27 cellular contexts compared by ENCODE assay signal in the genomic region with DNA sequence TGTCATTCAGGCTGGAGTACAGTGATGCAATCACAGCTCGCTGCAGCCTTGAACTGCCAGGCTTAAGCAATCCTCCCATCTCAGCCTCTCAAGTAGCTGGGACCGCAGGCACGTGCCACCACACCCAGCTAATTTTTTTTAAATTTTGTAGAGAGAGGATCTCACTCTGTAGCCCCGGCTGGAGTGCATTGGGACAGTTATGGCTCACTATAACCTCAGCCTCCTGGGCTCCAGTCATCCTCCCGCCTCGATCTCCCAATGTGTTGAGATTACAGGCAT.
DNase-seq lines count a peak whose midpoint lies in the region; ATAC-seq and TF ChIP-seq lines count a peak whose summit lies in the region.
"Had no signal": no experiment of that assay in that cellular context is flagged by ENCODE, and none has a peak within 500 bp of the region (broad histone marks: within the 10 kb centered on the region; RNA-seq: fewer than 3 reads in every experiment).

No MANE protein-coding gene starts in this region.

- TF ChIP-seq CTCF in fibroblast of pulmonary artery (IDR thresholded peaks at IDR 0.05; ENCODE audit: low read length, missing control alignments): no peak
- TF ChIP-seq CTCF in type B pancreatic cell (conservative IDR thresholded peaks at IDR 0.05): no peak
- no peak for TF ChIP-seq CTCF in BE2C (IDR thresholded peaks at IDR 0.05; ENCODE audit: low read depth, low read length)

- WGBS in aorta, 2 donors: 94 to 96% methylated on average over 6 of the region's 6 CpGs

- H3K4me1 ChIP-seq in aorta (ENCODE audit: control insufficient read depth in 1 of 2, insufficient read depth in 2 of 2, low read length in 2 of 2) (no peaks in the 10 kb centered on the region), BE2C (no peaks in the 10 kb centered on the region)
- H3K4me1 ChIP-seq: uterus had no signal

- H3K27me3 Mint-ChIP-seq in type B pancreatic cell: no peaks in the 10 kb centered on the region
- H3K27me3 Mint-ChIP-seq: activated CD4-positive, alpha-beta memory T cell treated with anti-CD3 and anti-CD28 coated beads for 36 hours; activated naive CD4-positive, alpha-beta T cell treated with anti-CD3 and anti-CD28 coated beads, Interleukin-2, amount 10 ng/mL, durations not matched to agents 7 days and 5 days; T-helper 17 cell had no signal

- ATAC-seq in Right ventricle myocardium inferior: no peak
- ATAC-seq in left cardiac atrium: no peak
- ATAC-seq in aorta (ENCODE audit: low FRiP score): no peak
- ATAC-seq: CD8-positive, alpha-beta T cell; GM12878; heart right ventricle; stimulated activated naive CD8-positive, alpha-beta T cell treated with anti-CD3 and anti-CD28 coated beads, Interleukin-15, Interleukin-2, amounts not matched to agents 100 U/mL and 50 U/mL, for 24 hours; T-helper 17 cell had no signal

- no peaks in the 10 kb centered on the region for H3K9me3 Mint-ChIP-seq in type B pancreatic cell
- H3K9me3 Mint-ChIP-seq: activated CD4-positive, alpha-beta memory T cell treated with anti-CD3 and anti-CD28 coated beads for 36 hours; activated naive CD4-positive, alpha-beta T cell treated with anti-CD3 and anti-CD28 coated beads, Interleukin-2, amount 10 ng/mL, durations not matched to agents 7 days and 5 days; CD8-positive, alpha-beta T cell; H9; natural killer cell had no signal

- H3K36me3 Mint-ChIP-seq in type B pancreatic cell: peaks cover 10% of the 10 kb centered on the region

- H3K4me3 ChIP-seq in fibroblast of pulmonary artery (replicated peaks; ENCODE audit: low read depth, low read length) (no peak overlapping the region), aorta (ENCODE audit: low read length in 2 of 2) (no peak overlapping the region), BE2C (ENCODE audit: low read depth, low read length) (no peak overlapping the region)
- H3K4me3 ChIP-seq: esophagus muscularis mucosa, GM12878, heart right ventricle, thoracic aorta, uterus had no signal

- H3K27ac ChIP-seq in aorta (ENCODE audit: low read depth in 1 of 2, low read length in 2 of 2): no peak overlapping the region
- H3K27ac ChIP-seq: brain microvascular endothelial cell, esophagus muscularis mucosa, heart right ventricle, thoracic aorta, uterus had no signal

- no peaks in the 10 kb centered on the region for H3K4me1 Mint-ChIP-seq in type B pancreatic cell (ENCODE audit: unreplicated experiment)
- H3K4me1 Mint-ChIP-seq: H9, natural killer cell, T-helper 17 cell had no signal

- no peak overlapping the region for H3K27ac Mint-ChIP-seq in type B pancreatic cell
- H3K27ac Mint-ChIP-seq: activated CD4-positive, alpha-beta memory T cell treated with anti-CD3 and anti-CD28 coated beads for 36 hours; activated naive CD4-positive, alpha-beta T cell treated with anti-CD3 and anti-CD28 coated beads, Interleukin-2, amount 10 ng/mL, durations not matched to agents 7 days and 5 days; CD8-positive, alpha-beta T cell; natural killer cell; T-helper 17 cell had no signal

- H3K9me3 ChIP-seq in aorta (ENCODE audit: control insufficient read depth, low read length) (no peaks in the 10 kb centered on the region), BE2C (no peaks in the 10 kb centered on the region)
- H3K9me3 ChIP-seq: esophagus muscularis mucosa, heart right ventricle, thoracic aorta, uterus had no signal

- DNase-seq in Right ventricle myocardium inferior (ENCODE audit: missing footprints) (peak; percentile 71), left cardiac atrium (no peak), NOMO-1 treated with dmso at 0.1 percent for 144 hours (lab: John Stamatoyannopoulos, UW; ENCODE audit: unreplicated experiment) (peak; percentile 18), fibroblast of pulmonary artery (ENCODE audit: low read depth) (peak; percentile 22), type B pancreatic cell (ENCODE audit: extremely low spot score, unreplicated experiment) (peak; percentile 11), aorta (no peak), BE2C (no peak), DMS 273 treated with DMSO at 0.1 percent for 48 hours (lab: John Stamatoyannopoulos, UW) (no peak)
- DNase-seq: activated CD4-positive, alpha-beta memory T cell treated with anti-CD3 and anti-CD28 coated beads for 36 hours; activated CD4-positive, CD25-positive, alpha-beta regulatory T cell treated with anti-CD3 and anti-CD28 coated beads, Interleukin-2, amount 50 U/mL, for 72 hours; activated naive CD4-positive, alpha-beta T cell treated with anti-CD3 and anti-CD28 coated beads, Interleukin-2, amount 10 ng/mL, durations not matched to agents 7 days and 5 days; amniotic stem cell; brain microvascular endothelial cell; CD8-positive, alpha-beta T cell; foreskin melanocyte; H9; heart right ventricle; natural killer cell; NCI-H146; NCI-H345; small intestine; stimulated activated naive CD8-positive, alpha-beta T cell treated with anti-CD3 and anti-CD28 coated beads, Interleukin-15, Interleukin-2, amounts not matched to agents 100 U/mL and 50 U/mL, for 24 hours; T-helper 17 cell; uterus had no signal

- no peaks in the 10 kb centered on the region for H3K27me3 ChIP-seq in aorta (ENCODE audit: control insufficient read depth in 1 of 2, insufficient read depth in 2 of 2, low read length in 1 of 2)
- H3K27me3 ChIP-seq in BE2C: no peaks in the 10 kb centered on the region
- H3K27me3 ChIP-seq: brain microvascular endothelial cell, esophagus muscularis mucosa, heart right ventricle, uterus had no signal

- H3K36me3 ChIP-seq in aorta (ENCODE audit: control insufficient read depth in 1 of 2, insufficient read depth in 2 of 2, low read length in 1 of 2): peaks cover 4% of the 10 kb centered on the region in 2 donors
- no peaks in the 10 kb centered on the region for H3K36me3 ChIP-seq in BE2C
- H3K36me3 ChIP-seq: uterus had no signal

- no peak overlapping the region for H3K4me3 Mint-ChIP-seq in type B pancreatic cell
- H3K4me3 Mint-ChIP-seq: activated CD4-positive, alpha-beta memory T cell treated with anti-CD3 and anti-CD28 coated beads for 36 hours; activated naive CD4-positive, alpha-beta T cell treated with anti-CD3 and anti-CD28 coated beads, Interleukin-2, amount 10 ng/mL, durations not matched to agents 7 days and 5 days; CD8-positive, alpha-beta T cell; H9; natural killer cell; T-helper 17 cell had no signal

- intact Hi-C loops in Right ventricle myocardium inferior (cut with DNase I) (no loop called here), left cardiac atrium (cut with DNase I) (no loop called here), aorta (cut with DNase I) (no loop called here)

Comparison
In these comparisons a context has a peak if more than half of its experiments do, and no peak if none do; other contexts are left out.
1. DNase-seq: peak in Right ventricle myocardium inferior (single experiment), NOMO-1 treated with dmso at 0.1 percent for 144 hours (single experiment), fibroblast of pulmonary artery (single experiment) and type B pancreatic cell (single experiment); none in left cardiac atrium (single experiment), aorta (0 of 2), BE2C (single experiment) and DMS 273 treated with DMSO at 0.1 percent for 48 hours (single experiment).